Comparison of ENCODE assay signal across 26 cellular contexts in the genomic region with DNA sequence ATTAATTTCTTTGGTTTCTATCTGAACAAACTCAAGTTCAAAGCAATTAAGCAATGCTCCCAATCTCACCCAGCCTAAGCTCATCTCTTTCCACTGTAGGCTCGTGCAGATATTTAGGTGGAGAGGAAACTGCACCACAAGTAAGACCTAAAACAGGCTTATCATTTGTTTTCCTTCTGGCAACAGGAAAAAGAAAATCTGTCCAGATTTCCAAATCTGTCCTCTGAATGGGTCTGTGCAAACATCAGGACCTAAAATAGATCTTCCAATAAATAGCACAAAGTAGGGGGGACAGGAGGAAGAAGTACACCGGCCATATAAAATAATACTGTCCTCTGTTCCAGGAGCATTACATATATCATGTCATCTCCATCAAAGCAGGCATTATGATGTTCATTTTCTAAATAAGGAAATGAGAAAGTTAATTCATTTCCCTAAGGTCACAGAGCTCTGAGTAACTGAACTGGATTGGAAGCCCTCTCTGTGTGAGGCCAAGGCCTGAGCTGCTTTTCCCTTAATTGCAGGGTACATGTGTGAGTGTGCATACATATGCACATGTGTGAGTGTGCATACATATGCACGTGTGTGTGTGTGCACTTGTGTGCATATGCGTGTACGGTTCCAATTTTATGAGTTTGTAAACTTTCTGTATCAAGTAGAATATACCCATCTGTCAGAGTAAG.
DNase-seq lines count a peak whose midpoint lies in the region; ATAC-seq and TF ChIP-seq lines count a peak whose summit lies in the region.
"Had no signal": no experiment of that assay in that cellular context is flagged by ENCODE, and none has a peak within 500 bp of the region (broad histone marks: within the 10 kb centered on the region; RNA-seq: fewer than 3 reads in every experiment).

No MANE protein-coding gene starts in this region.

- H3K79me2 ChIP-seq in PC-3 (ENCODE audit: low read length) = no peaks in the 10 kb centered on the region
- H3K79me2 ChIP-seq in fibroblast of lung (ENCODE audit: control insufficient read depth, insufficient read depth, low read length) = no peaks in the 10 kb centered on the region

- H3K4me1 ChIP-seq in PC-3 (ENCODE audit: insufficient read depth, low read length) (no peaks in the 10 kb centered on the region; the same call in 1 of the 2 replicates), fibroblast of lung (ENCODE audit: control insufficient read depth, extremely low read depth, insufficient read depth, low read length) (peaks cover 3% of the 10 kb centered on the region)
- H3K4me1 ChIP-seq: Peyer's patch had no signal

- peak; percentile 45 for DNase-seq in COLO829 (ENCODE audit: low spot score)
- DNase-seq in PC-3 = no peak
- no peak for DNase-seq in fibroblast of lung (ENCODE audit: low read depth in 2 of 2)
- no peak for DNase-seq in sciatic nerve (ENCODE audit: low spot score)
- DNase-seq in activated naive CD4-positive, alpha-beta T cell treated with Interleukin-2 at 50 U/mL for 16 hours = no peak
- DNase-seq in NCI-H1105 treated with DMSO at 0.1 percent for 48 hours (lab: John Stamatoyannopoulos, UW) = no peak
- no peak for DNase-seq in KBM-7
- no peak for DNase-seq in coronary artery (ENCODE audit: low spot score)
- DNase-seq: activated CD4-positive, alpha-beta T cell treated with anti-CD3 and anti-CD28 coated beads, Interleukin-2, amount 10 ng/mL, durations not matched to agents 7 days and 5 days; activated naive CD4-positive, alpha-beta T cell treated with anti-CD3 and anti-CD28 coated beads, Interleukin-2, amount 50 U/mL, for 16 hours; CD4-positive, CD25-positive, alpha-beta regulatory T cell; heart left ventricle; KG1; NCI-H146; NK-92 treated with Interleukin-12 subunit alpha and Interleukin-12 subunit beta, amount 100 ng/mL, for 24 hours; occipital lobe; retina; SJCRH30; stimulated activated CD4-positive, alpha-beta T cell treated with anti-CD3 and anti-CD28 coated beads, Interleukin-12 subunit alpha, Interleukin-12 subunit beta, amount 100 ng/mL, for 4 hours; stimulated activated CD4-positive, alpha-beta T cell treated with anti-CD3 and anti-CD28 coated beads, Interleukin-4, amount 100 ng/mL, for 24 hours; stimulated activated naive CD4-positive, alpha-beta T cell; T-helper 17 cell had no signal

- H2AFZ ChIP-seq in PC-3 (ENCODE audit: low read length) = no peak overlapping the region
- H2AFZ ChIP-seq in fibroblast of lung (ENCODE audit: low read length) = no peak overlapping the region

- H3F3A ChIP-seq in PC-3 (ENCODE audit: low read length, unreplicated experiment) = no peaks in the 10 kb centered on the region

- no peak overlapping the region for H3K4me2 ChIP-seq in PC-3 (ENCODE audit: low read length)
- H3K4me2 ChIP-seq in fibroblast of lung (ENCODE audit: extremely low read depth, insufficient read depth, low read length) = peak overlapping the region; percentile 16

- in situ Hi-C loops in KBM-7 (cut with MboI; ENCODE audit: low pct_unique_long_range_greater_than_20kb, low sequenced_read_pairs) = no loop called here

- no peaks in the 10 kb centered on the region for H3K36me3 ChIP-seq in PC-3 (ENCODE audit: low read depth, low read length)
- H3K36me3 ChIP-seq in fibroblast of lung (ENCODE audit: control insufficient read depth, insufficient read depth, low read length) = no peaks in the 10 kb centered on the region
- H3K36me3 ChIP-seq: cardiac muscle cell, heart left ventricle, Peyer's patch, SJCRH30, thoracic aorta had no signal

- H4K20me1 ChIP-seq in PC-3 (ENCODE audit: low read length) (no peaks in the 10 kb centered on the region), fibroblast of lung (ENCODE audit: control insufficient read depth, extremely low read depth, insufficient read depth, low read length) (no peaks in the 10 kb centered on the region)

- H3K4me3 ChIP-seq in PC-3 (ENCODE audit: low read length) (no peak overlapping the region), fibroblast of lung (replicated peaks in 1 of 4; ENCODE audit: control extremely low read depth in 1 of 4, insufficient read depth in 1 of 4, low read depth in 3 of 4, low read length in 4 of 4) (no peak overlapping the region), coronary artery (no peak overlapping the region)
- H3K4me3 ChIP-seq: cardiac muscle cell, heart left ventricle, Peyer's patch, thoracic aorta had no signal

- BruUV-seq in PC-3 (replicated peaks; lab: Mats Ljungman, UMichigan) = no TSS peak

- no peak for TF ChIP-seq CTCF in PC-3 (conservative IDR thresholded peaks at IDR 0.05; ENCODE audit: low read depth, low read length)
- no peak for TF ChIP-seq CTCF in fibroblast of lung (conservative IDR thresholded peaks at IDR 0.05 in 1 of 2, IDR thresholded peaks at IDR 0.05 in 1 of 2; ENCODE audit: low read depth in 1 of 2, low read length in 2 of 2)
- no peak for TF ChIP-seq CTCF in coronary artery (IDR thresholded peaks at IDR 0.05)

- intact Hi-C loops in PC-3 (cut with micrococcal nuclease) = no loop called here
- intact Hi-C loops in sciatic nerve (cut with DNase I) = no loop called here

- no peak overlapping the region for H3K27ac ChIP-seq in PC-3 (ENCODE audit: low read length)
- no peak overlapping the region for H3K27ac ChIP-seq in fibroblast of lung (ENCODE audit: insufficient read depth, low read length)
- no peak overlapping the region for H3K27ac ChIP-seq in coronary artery
- H3K27ac ChIP-seq: cardiac muscle cell, Peyer's patch, thoracic aorta, VCaP had no signal

- peak; percentile 24 for ATAC-seq in PC-3
- ATAC-seq in sciatic nerve = peak; percentile 9
- ATAC-seq: T-helper 17 cell had no signal

- POLR2A ChIA-PET in PC-3 (lab: Charles Lee; ENCODE audit: unreplicated experiment) = interaction anchor here (0.6 kb wide), 1 partner anchor 174 kb away, joined by 5 read pairs; no protein-coding TSS in a partner anchor

- H3K9me2 ChIP-seq in PC-3 (replicated peaks; ENCODE audit: low read length) = no peaks in the 10 kb centered on the region

- CTCF ChIA-PET in PC-3 (lab: Charles Lee) = interaction anchor here (0.6 kb wide), 1 partner anchor 51 kb away, joined by 5 read pairs; no protein-coding TSS in a partner anchor

- H3K9me3 ChIP-seq in PC-3 (ENCODE audit: low read length) (no peaks in the 10 kb centered on the region), fibroblast of lung (ENCODE audit: control insufficient read depth, insufficient read depth, low read depth, low read length) (no peaks in the 10 kb centered on the region)
- H3K9me3 ChIP-seq: heart left ventricle, Peyer's patch, SJCRH30, thoracic aorta had no signal

- H3K9ac ChIP-seq in PC-3 (ENCODE audit: low read length) (no peak overlapping the region), fibroblast of lung (ENCODE audit: insufficient read depth, low read length) (no peak overlapping the region)

- H3K27me3 ChIP-seq in PC-3 (ENCODE audit: low read length) (no peaks in the 10 kb centered on the region), fibroblast of lung (ENCODE audit: control insufficient read depth, insufficient read depth, low read length) (no peaks in the 10 kb centered on the region)
- H3K27me3 ChIP-seq: cardiac muscle cell, heart left ventricle, Peyer's patch, SJCRH30 had no signal
